ENCODE assay signal across 8 cellular contexts in genomic region chr1:54404939-54405880, GRCh38. TPM values are rescaled to one million over a fixed set of nuclear protein-coding genes. Genes with fewer than 3 reads are reported as not detected.
DNase-seq lines count a peak whose midpoint lies in the region; ATAC-seq, FAIRE-seq and TF ChIP-seq lines count a peak whose summit lies in the region.

No MANE protein-coding gene starts in this region.

- no peak for FAIRE-seq in D721Med (lab: Jason Lieb, UNC)

- peak in 2 of 4 experiments; percentile 8 to 16 for TF ChIP-seq CTCF in prostate gland (IDR thresholded peaks at IDR 0.05)
- TF ChIP-seq CTCF in D721Med (IDR thresholded peaks at IDR 0.05; ENCODE audit: insufficient read depth, missing control alignments), result no peak

- H3K4me1 Mint-ChIP-seq in CD8-positive, alpha-beta memory T cell, result peaks cover 72 to 76% (median 75%) of the 10 kb centered on the region in 3 donors
- peaks cover 77% of the 10 kb centered on the region for H3K4me1 Mint-ChIP-seq in activated T-cell treated with anti-CD3 and anti-CD28 coated beads, Interleukin-2, amount 50 U/mL, for 24 hours (ENCODE audit: low read depth)

- peaks cover 65% of the 10 kb centered on the region for H3K4me1 ChIP-seq in CD8-positive, alpha-beta memory T cell (ENCODE audit: insufficient read depth, low read length)
- H3K4me1 ChIP-seq in prostate gland (replicated peaks), result peaks cover 7% of the 10 kb centered on the region

- TF ChIP-seq POLR2A in prostate gland (IDR thresholded peaks at IDR 0.05), result no peak

- no peaks in the 10 kb centered on the region for H3K9me3 Mint-ChIP-seq in CD8-positive, alpha-beta memory T cell
- H3K9me3 Mint-ChIP-seq in activated T-cell treated with anti-CD3 and anti-CD28 coated beads, Interleukin-2, amount 50 U/mL, for 24 hours, result no peaks in the 10 kb centered on the region

- 2% methylated on average over 69 of the region's 91 CpGs for WGBS in prostate gland

- peak overlapping the region in 6 of 8 donors; percentile 17 to 90 (median 77) for H3K27ac Mint-ChIP-seq in CD8-positive, alpha-beta memory T cell
- peak overlapping the region; percentile 56 for H3K27ac Mint-ChIP-seq in activated T-cell treated with anti-CD3 and anti-CD28 coated beads, Interleukin-2, amount 50 U/mL, for 24 hours

- peak overlapping the region; percentile 83 to 96 (median 89) for H3K4me3 Mint-ChIP-seq in CD8-positive, alpha-beta memory T cell
- peak overlapping the region; percentile 81 for H3K4me3 Mint-ChIP-seq in activated T-cell treated with anti-CD3 and anti-CD28 coated beads, Interleukin-2, amount 50 U/mL, for 24 hours

- peak in 1 of 5 donors; percentile 19 for DNase-seq in CD8-positive, alpha-beta memory T cell
- DNase-seq in activated T-cell treated with anti-CD3 and anti-CD28 coated beads, Interleukin-2, amount 50 U/mL, for 24 hours, result peak; percentile 47
- DNase-seq in head of caudate nucleus (peak in 32 of 42 donors; percentile 25 to 71 (median 42)), prostate gland (ENCODE audit: low spot score) (no peak), D721Med (ENCODE audit: insufficient read length, low spot score) (no peak), DMS114 treated with DMSO at 0.1 percent for 48 hours (lab: John Stamatoyannopoulos, UW; ENCODE audit: unreplicated experiment) (no peak)

- POLR2A ChIA-PET in CD8-positive, alpha-beta memory T cell (lab: Charles Lee), result interaction anchor here (0.5 to 0.9 kb wide), 3 partner anchors 11 to 133 kb away, joined by 3 to 7 read pairs (median 5); no protein-coding TSS in a partner anchor

- intact Hi-C loops in head of caudate nucleus (cut with DNase I), result loop anchor here (5.0 to 10.0 kb wide), 2 partner anchors 133 to 200 kb away; partner anchors contain the start of genes CYB5RL and MRPL37
- intact Hi-C loops in prostate gland (cut with DNase I), result loop anchor here (5.0 kb wide), 3 partner anchors 93 to 283 kb away; partner anchors contain the start of gene ACOT11

- H3K27me3 ChIP-seq in CD8-positive, alpha-beta memory T cell (ENCODE audit: insufficient read depth, low read length, poor library complexity, severe bottlenecking), result no peaks in the 10 kb centered on the region
- no peaks in the 10 kb centered on the region for H3K27me3 ChIP-seq in prostate gland (replicated peaks; ENCODE audit: insufficient read depth)

- peak overlapping the region; percentile 52 for H3K27ac ChIP-seq in CD8-positive, alpha-beta memory T cell (ENCODE audit: low read depth, low read length)
- H3K27ac ChIP-seq in prostate gland, result peak overlapping the region; percentile 64 to 92

- peaks cover 5 to 42% (median 19%) of the 10 kb centered on the region in 3 donors for H3K36me3 Mint-ChIP-seq in CD8-positive, alpha-beta memory T cell
- peaks cover 43% of the 10 kb centered on the region for H3K36me3 Mint-ChIP-seq in activated T-cell treated with anti-CD3 and anti-CD28 coated beads, Interleukin-2, amount 50 U/mL, for 24 hours (ENCODE audit: low read depth)

- ATAC-seq in HG03064 (IDR thresholded peaks at IDR 0.05; ENCODE audit: low read depth, unreplicated experiment) (peak; percentile 2), GM19023 (IDR thresholded peaks at IDR 0.05; ENCODE audit: unreplicated experiment) (no peak)

- H3K9me3 ChIP-seq in CD8-positive, alpha-beta memory T cell (ENCODE audit: low read length), result no peaks in the 10 kb centered on the region
- H3K9me3 ChIP-seq in prostate gland, result no peaks in the 10 kb centered on the region

- CTCF ChIA-PET in CD8-positive, alpha-beta memory T cell (lab: Charles Lee), result interaction anchor here (1.2 to 5.7 kb wide), 3 partner anchors 82 to 94 kb away, joined by 3 to 71 read pairs (median 20); no protein-coding TSS in a partner anchor

- H3K36me3 ChIP-seq in CD8-positive, alpha-beta memory T cell (ENCODE audit: insufficient read depth, low read length), result peaks cover 12% of the 10 kb centered on the region
- no peaks in the 10 kb centered on the region for H3K36me3 ChIP-seq in prostate gland

- H3K4me3 ChIP-seq in CD8-positive, alpha-beta memory T cell (ENCODE audit: low read length), result peak overlapping the region; percentile 48
- peak overlapping the region; percentile 81 to 95 for H3K4me3 ChIP-seq in prostate gland

- peaks cover 0 to 5% of the 10 kb centered on the region in 2 donors for H3K27me3 Mint-ChIP-seq in CD8-positive, alpha-beta memory T cell
- H3K27me3 Mint-ChIP-seq in activated T-cell treated with anti-CD3 and anti-CD28 coated beads, Interleukin-2, amount 50 U/mL, for 24 hours, result no peaks in the 10 kb centered on the region

RNA-seq across cellular contexts. Expression of gene SSBP3, which starts 1.0 kb away (rescaled TPM):
- 10 to 100 TPM; 41.6 to 52.7 TPM for total RNA-seq in CD8-positive, alpha-beta memory T cell
- 17.6 TPM for polyA plus RNA-seq in CD8-positive, alpha-beta memory T cell
- 10 to 100 TPM; 45.0 to 94.4 TPM for total RNA-seq in prostate gland

Comparison
In these comparisons a context has a peak if more than half of its experiments do, and no peak if none do; other contexts are left out.
1. DNase-seq: peak in activated T-cell treated with anti-CD3 and anti-CD28 coated beads, Interleukin-2, amount 50 U/mL, for 24 hours (single experiment) and head of caudate nucleus (32 of 42); none in prostate gland (single experiment), D721Med (single experiment) and DMS114 treated with DMSO at 0.1 percent for 48 hours (single experiment).